Comparison of ENCODE assay signal across 23 cellular contexts in genomic region chr9:3922846-3923245, GRCh38.
"Had no signal": no experiment of that assay in that cellular context is flagged by ENCODE, and none has a peak within 500 bp of the region (broad histone marks: within the 10 kb centered on the region; RNA-seq: fewer than 3 reads in every experiment).

No MANE protein-coding gene starts in this region.

- ATAC-seq: left lung; right lobe of liver; stimulated activated effector memory CD8-positive, alpha-beta T cell treated with anti-CD3 and anti-CD28 coated beads, Interleukin-12 subunit alpha, Interleukin-12 subunit beta, amount 100 ng/mL, for 72 hours had no signal

- H3K9me3 ChIP-seq: adrenal gland, ascending aorta, esophagus squamous epithelium, left lung, right lobe of liver, uterus had no signal

- H3K27me3 ChIP-seq: adrenal gland, ascending aorta, brain microvascular endothelial cell, esophagus squamous epithelium, left lung, right lobe of liver, uterus had no signal

- H3K36me3 ChIP-seq: adrenal gland, esophagus squamous epithelium, left lung, right lobe of liver, uterus had no signal

- H3K4me1 ChIP-seq: adrenal gland, esophagus squamous epithelium, left lung, right lobe of liver, uterus had no signal

- H3K4me3 ChIP-seq: adrenal gland, ascending aorta, esophagus squamous epithelium, left lung, right lobe of liver, skin epidermis, uterus had no signal

- DNase-seq: activated CD4-positive, alpha-beta memory T cell treated with anti-CD3 and anti-CD28 coated beads for 36 hours; activated CD4-positive, alpha-beta T cell treated with anti-CD3 and anti-CD28 coated beads, Interleukin-2, amount 10 ng/mL, durations not matched to agents 24 days and 14 days; activated CD4-positive, CD25-positive, alpha-beta regulatory T cell treated with anti-CD3 and anti-CD28 coated beads, Interleukin-2, amount 50 U/mL, for 72 hours; activated CD8-positive, alpha-beta memory T cell treated with anti-CD3 and anti-CD28 coated beads, Interleukin-2, amount 50 U/mL, for 4 hours; activated effector memory CD4-positive, alpha-beta T cell treated with anti-CD3 and anti-CD28 coated beads, Interleukin-2, amount 50 U/mL, for 16 hours; activated naive CD4-positive, alpha-beta T cell treated with anti-CD3 and anti-CD28 coated beads for 36 hours; activated naive CD8-positive, alpha-beta T cell treated with anti-CD3 and anti-CD28 coated beads for 36 hours; activated T-cell treated with anti-CD3 and anti-CD28 coated beads, Interleukin-2, amount 50 U/mL, for 1 hour; adrenal gland; brain microvascular endothelial cell; caudate nucleus; esophagus squamous epithelium; foreskin melanocyte; kidney glomerular epithelial cell; left lung; posterior cingulate gyrus; right lobe of liver; stimulated activated CD4-positive, alpha-beta T cell treated with anti-CD3 and anti-CD28 coated beads, Interleukin-4, amount 100 ng/mL, for 24 hours; uterus had no signal

- H3K27ac ChIP-seq: adrenal gland, ascending aorta, brain microvascular endothelial cell, epithelial cell of prostate, esophagus squamous epithelium, left lung, right lobe of liver, skin epidermis, uterus had no signal
